Comparison of ENCODE assay signal across 8 cellular contexts in the genomic region with DNA sequence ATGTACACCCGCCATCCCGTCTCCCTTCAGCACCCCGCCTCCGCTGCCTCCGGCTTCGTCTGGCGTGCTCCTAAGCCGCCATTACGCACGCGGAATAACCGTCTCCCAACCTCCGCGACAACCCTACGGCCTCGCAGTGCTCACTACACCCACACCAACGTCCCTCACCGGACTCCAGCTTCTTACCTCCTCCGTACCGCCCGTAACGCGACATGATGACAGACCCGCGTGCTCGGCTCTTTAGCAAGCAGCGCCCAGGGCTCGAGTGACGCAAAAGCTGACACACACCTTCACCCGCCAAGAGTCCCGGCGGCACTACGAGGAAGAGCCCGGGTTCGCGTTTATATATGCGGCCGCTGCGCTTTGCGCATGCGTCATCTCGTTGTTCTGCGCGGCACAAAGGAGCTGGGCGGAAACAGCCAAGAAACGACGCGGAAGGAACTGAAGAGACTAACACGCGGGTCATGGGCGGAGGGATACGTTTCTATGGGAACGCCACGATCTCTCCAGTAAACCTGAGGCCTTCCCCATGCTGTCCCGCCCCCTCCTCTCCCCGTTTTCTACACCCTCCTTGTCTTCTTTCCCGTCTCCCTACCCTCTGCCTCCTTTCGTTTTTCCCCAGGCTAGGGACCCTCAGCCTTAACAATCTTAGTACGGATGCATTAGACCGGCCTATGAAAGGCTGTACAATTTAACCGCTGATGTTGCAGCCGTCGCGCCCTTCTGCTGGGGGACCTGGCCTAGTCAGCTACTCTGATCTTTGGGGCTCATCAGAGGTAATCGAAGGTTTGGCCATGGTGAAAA. TPM values are rescaled to one million over a fixed set of nuclear protein-coding genes. Genes with fewer than 3 reads are reported as not detected.
A peak's percentile ranks its signal among the peaks of the same experiment; 100 is the strongest.
DNase-seq lines count a peak whose midpoint lies in the region; ATAC-seq and TF ChIP-seq lines count a peak whose summit lies in the region.

A gene (minus strand): TSS at position 319 of the 804 bp plus-strand sequence. CDS start 105 bp downstream, at position 214.

- H2AFZ ChIP-seq in SU-DHL-6 (ENCODE audit: low read depth, low read length, severe bottlenecking) = peak within 1 kb of the TSS; percentile 93

- no peak for TF ChIP-seq CTCF in GM10266 (IDR thresholded peaks at IDR 0.05; ENCODE audit: control insufficient read depth, insufficient read depth, low read depth, missing control alignments)
- TF ChIP-seq CTCF in SU-DHL-6 (IDR thresholded peaks at IDR 0.05; ENCODE audit: insufficient read depth, low read length, poor library complexity, severe bottlenecking) = no peak
- no peak for TF ChIP-seq CTCF in osteocyte (IDR thresholded peaks at IDR 0.05)

- peak; percentile 98 for DNase-seq in GM10266 (ENCODE audit: extremely low spot score)
- peak; percentile 98 for DNase-seq in NCI-H128 (lab: John Stamatoyannopoulos, UW; ENCODE audit: unreplicated experiment)
- DNase-seq in activated naive CD8-positive, alpha-beta T cell treated with anti-CD3 and anti-CD28 coated beads, Interleukin-2, amount 10 ng/mL, durations not matched to agents 7 days and 5 days = peak; percentile 98
- DNase-seq in head of caudate nucleus = peak; percentile 92 to 99 (median 97)
- DNase-seq in osteocyte (ENCODE audit: extremely low spot score, unreplicated experiment) = peak; percentile 99

- H3K36me3 ChIP-seq in SU-DHL-6 (ENCODE audit: low read length) (peaks cover 40% of the 10 kb centered on the region), thymus (ENCODE audit: control insufficient read depth, insufficient read depth) (peaks cover 25% of the 10 kb centered on the region)

- H3K27me3 ChIP-seq in SU-DHL-6 (ENCODE audit: low read length) (no peaks in the 10 kb centered on the region), thymus (ENCODE audit: control insufficient read depth, insufficient read depth) (no peaks in the 10 kb centered on the region)

- H3K9ac ChIP-seq in SU-DHL-6 (ENCODE audit: low read length) = peak within 1 kb of the TSS; percentile 97

- peak within 1 kb of the TSS; percentile 83 for H3K4me2 ChIP-seq in SU-DHL-6 (ENCODE audit: low read depth, low read length, poor library complexity, severe bottlenecking)

- peaks cover 40% of the 10 kb centered on the region for H3K36me3 Mint-ChIP-seq in activated naive CD8-positive, alpha-beta T cell treated with anti-CD3 and anti-CD28 coated beads, Interleukin-2, amount 10 ng/mL, durations not matched to agents 7 days and 5 days
- peaks cover 32% of the 10 kb centered on the region for H3K36me3 Mint-ChIP-seq in osteocyte (ENCODE audit: unreplicated experiment)

- H3K4me3 ChIP-seq in SU-DHL-6 (ENCODE audit: insufficient read depth, low read length, poor library complexity, severe bottlenecking) (peak within 1 kb of the TSS; percentile 93), thymus (ENCODE audit: low read length) (peak within 1 kb of the TSS; percentile 98)

- peaks cover 45% of the 10 kb centered on the region for H3K4me1 Mint-ChIP-seq in activated naive CD8-positive, alpha-beta T cell treated with anti-CD3 and anti-CD28 coated beads, Interleukin-2, amount 10 ng/mL, durations not matched to agents 7 days and 5 days
- peaks cover 33% of the 10 kb centered on the region for H3K4me1 Mint-ChIP-seq in osteocyte (ENCODE audit: unreplicated experiment)

- POLR2A ChIA-PET in activated naive CD8-positive, alpha-beta T cell treated with anti-CD3 and anti-CD28 coated beads, Interleukin-2, amount 10 ng/mL, durations not matched to agents 7 days and 5 days (lab: Charles Lee) = interaction anchor here (0.5 to 3.2 kb wide), 61 partner anchors 8 to 1785 kb away, joined by 3 to 62 read pairs (median 5); a partner anchor contains a TSS

- no peaks in the 10 kb centered on the region for H3K27me3 Mint-ChIP-seq in activated naive CD8-positive, alpha-beta T cell treated with anti-CD3 and anti-CD28 coated beads, Interleukin-2, amount 10 ng/mL, durations not matched to agents 7 days and 5 days
- no peaks in the 10 kb centered on the region for H3K27me3 Mint-ChIP-seq in osteocyte (ENCODE audit: unreplicated experiment)

- intact Hi-C loops in head of caudate nucleus (cut with DNase I) = loop anchor here (2.0 kb wide), 1 partner anchor 148 kb away; a partner anchor contains a TSS

- H3K27ac ChIP-seq in SU-DHL-6 (ENCODE audit: low read depth, low read length) = peak within 1 kb of the TSS; percentile 87
- H3K27ac ChIP-seq in thymus (ENCODE audit: low read depth) = peak within 1 kb of the TSS; percentile 100

- H4K20me1 ChIP-seq in SU-DHL-6 (ENCODE audit: low read depth, low read length) = peaks cover 39% of the 10 kb centered on the region

- 2% methylated on average over 65 of the region's 65 CpGs for WGBS in thymus

- peak; percentile 79 for ATAC-seq in HG02642 (IDR thresholded peaks at IDR 0.05; ENCODE audit: poor library complexity, unreplicated experiment)
- peak; percentile 77 for ATAC-seq in activated naive CD8-positive, alpha-beta T cell treated with anti-CD3 and anti-CD28 coated beads, Interleukin-2, amount 10 ng/mL, durations not matched to agents 7 days and 5 days (ENCODE audit: low read depth)

- no peaks in the 10 kb centered on the region for H3K9me3 Mint-ChIP-seq in activated naive CD8-positive, alpha-beta T cell treated with anti-CD3 and anti-CD28 coated beads, Interleukin-2, amount 10 ng/mL, durations not matched to agents 7 days and 5 days
- H3K9me3 Mint-ChIP-seq in osteocyte (ENCODE audit: unreplicated experiment) = no peaks in the 10 kb centered on the region

- H3K9me2 ChIP-seq in SU-DHL-6 (replicated peaks; ENCODE audit: insufficient read depth, low read length) = no peaks in the 10 kb centered on the region

- H3K79me2 ChIP-seq in SU-DHL-6 (ENCODE audit: insufficient read depth, low read length) = peaks cover 50% of the 10 kb centered on the region

- H3K9me3 ChIP-seq in SU-DHL-6 (ENCODE audit: insufficient read depth, low read length) (no peaks in the 10 kb centered on the region), thymus (ENCODE audit: control insufficient read depth) (no peaks in the 10 kb centered on the region)

- peaks cover 22% of the 10 kb centered on the region for H3K4me1 ChIP-seq in thymus (ENCODE audit: control insufficient read depth, insufficient read depth, low read length)

- peak within 1 kb of the TSS; percentile 100 for H3K27ac Mint-ChIP-seq in activated naive CD8-positive, alpha-beta T cell treated with anti-CD3 and anti-CD28 coated beads, Interleukin-2, amount 10 ng/mL, durations not matched to agents 7 days and 5 days
- peak within 1 kb of the TSS; percentile 99 for H3K27ac Mint-ChIP-seq in osteocyte (ENCODE audit: unreplicated experiment)

- H3K4me3 Mint-ChIP-seq in activated naive CD8-positive, alpha-beta T cell treated with anti-CD3 and anti-CD28 coated beads, Interleukin-2, amount 10 ng/mL, durations not matched to agents 7 days and 5 days = peak within 1 kb of the TSS; percentile 98
- peak within 1 kb of the TSS; percentile 99 for H3K4me3 Mint-ChIP-seq in osteocyte (ENCODE audit: unreplicated experiment)

- peaks cover 44% of the 10 kb centered on the region for H3F3A ChIP-seq in SU-DHL-6 (ENCODE audit: insufficient read depth)

RNA-seq across cellular contexts. Expression of the gene that starts here (rescaled TPM):
- total RNA-seq in activated naive CD8-positive, alpha-beta T cell treated with anti-CD3 and anti-CD28 coated beads, Interleukin-2, amount 10 ng/mL, durations not matched to agents 7 days and 5 days = 100 to 1,000 TPM; 315 to 318 TPM
- total RNA-seq in osteocyte = 100 and 103 TPM in 2 replicates
- polyA plus RNA-seq in thymus = 244 TPM

Comparison
In these comparisons a context has a peak if more than half of its experiments do, and no peak if none do; other contexts are left out.
1. Peak in every context shown above with its lines: DNase-seq, ATAC-seq, H3K4me3 ChIP-seq and H3K27ac ChIP-seq.